8 cellular contexts compared by ENCODE assay signal in the genomic region with DNA sequence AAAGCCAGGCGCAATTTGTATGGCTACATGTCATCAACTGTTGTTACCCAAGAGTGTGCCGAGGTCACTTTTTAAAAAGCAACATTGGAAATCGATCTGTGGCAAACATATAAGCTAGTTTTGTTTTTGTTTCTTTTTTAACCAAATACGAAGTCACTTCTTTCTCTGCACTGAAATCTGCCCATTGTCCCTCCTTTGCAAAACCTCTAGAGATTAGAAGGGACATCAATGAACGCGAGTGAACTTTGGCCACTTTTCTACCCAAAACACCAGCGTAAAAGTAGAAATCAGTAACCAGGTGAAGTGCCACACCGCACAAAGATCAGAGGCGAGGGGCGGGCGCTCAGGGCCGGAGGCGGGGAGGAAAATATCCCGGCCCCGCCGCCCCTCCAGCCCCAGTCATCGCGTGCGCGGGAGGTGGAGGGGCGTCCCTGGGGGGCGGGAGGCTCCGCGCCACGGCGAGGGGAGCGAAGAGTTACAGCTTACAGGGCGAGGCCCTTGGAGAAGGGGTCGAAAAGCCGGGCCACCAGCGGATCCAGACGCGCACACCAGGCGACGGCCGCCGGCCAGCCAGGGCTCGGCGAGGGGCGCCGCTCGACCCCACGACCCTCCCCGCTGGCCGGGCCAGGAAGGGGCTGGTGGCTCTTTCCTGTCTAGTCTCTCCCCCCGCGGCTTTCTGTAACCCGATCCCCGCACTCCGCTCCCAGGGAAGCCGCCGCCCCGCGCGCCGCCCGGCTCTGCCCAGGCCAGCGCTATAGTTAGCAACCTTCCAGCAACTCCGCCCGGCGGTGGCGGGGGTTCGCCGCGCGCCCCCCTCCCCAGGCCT. TPM values are rescaled to one million over a fixed set of nuclear protein-coding genes. Genes with fewer than 3 reads are reported as not detected.
A peak's percentile ranks its signal among the peaks of the same experiment; 100 is the strongest.
DNase-seq lines count a peak whose midpoint lies in the region; ATAC-seq, FAIRE-seq and TF ChIP-seq lines count a peak whose summit lies in the region.

No MANE protein-coding gene starts in this region.

- H3K79me2 ChIP-seq in OCI-LY1 (ENCODE audit: insufficient read depth, low read length) (no peaks in the 10 kb centered on the region), neural cell (replicated peaks; ENCODE audit: insufficient read depth, low read length) (no peaks in the 10 kb centered on the region)

- no peaks in the 10 kb centered on the region for H3F3A ChIP-seq in OCI-LY1 (ENCODE audit: insufficient read depth, low read length)
- no peaks in the 10 kb centered on the region for H3F3A ChIP-seq in neural cell (ENCODE audit: insufficient read depth, low read length, poor library complexity, severe bottlenecking)

- H3K4me2 ChIP-seq in A549 (peak overlapping the region; percentile 86), OCI-LY1 (ENCODE audit: low read length) (peak overlapping the region; percentile 63), neural cell (ENCODE audit: low read length) (peak overlapping the region; percentile 31)

- no peaks in the 10 kb centered on the region for H3K9me3 Mint-ChIP-seq in activated T-helper 17 cell treated with anti-CD3 and anti-CD28 coated beads, Interleukin-2, amount 50 U/mL, for 72 hours

- no peaks in the 10 kb centered on the region for H3K9me2 ChIP-seq in OCI-LY1 (ENCODE audit: low read depth, low read length)
- H3K9me2 ChIP-seq in neural cell (ENCODE audit: insufficient read depth, low read length) = no peaks in the 10 kb centered on the region

- POLR2A ChIA-PET in A549 (lab: Yijun Ruan, JAX) = no interaction called here

- H3K4me3 ChIP-seq in A549 (peak overlapping the region; percentile 91), OCI-LY1 (ENCODE audit: low read depth, low read length, poor library complexity, severe bottlenecking) (peak overlapping the region; percentile 53), fibroblast of pulmonary artery (replicated peaks; ENCODE audit: low read depth, low read length) (peak overlapping the region; percentile 74), neural cell (ENCODE audit: low read length) (peak overlapping the region; percentile 76), suprapubic skin (peak overlapping the region; percentile 97)

- TF ChIP-seq EP300 in A549 (IDR thresholded peaks at IDR 0.05) (0 out of 5 replicates have a peak, but pooled peaks of 1 of the 2 experiments have one; percentile 23), neural cell (conservative IDR thresholded peaks at IDR 0.05; ENCODE audit: poor library complexity, severe bottlenecking) (no peak), suprapubic skin (IDR thresholded peaks at IDR 0.05) (no peak)

- ATAC-seq in A549 (peak; percentile 77 to 87), GM19328 (IDR thresholded peaks at IDR 0.05; ENCODE audit: unreplicated experiment) (no peak)
- peak; percentile 53 for ATAC-seq in activated T-helper 17 cell treated with anti-CD3 and anti-CD28 coated beads, Interleukin-2, amount 50 U/mL, for 72 hours (replicated peaks)

- WGBS in A549 (ENCODE audit: missing lambda C conversion rate) = 1% methylated on average over 41 of the region's 66 CpGs
- WGBS in suprapubic skin = 2% methylated on average over 35 of the region's 66 CpGs

- TF ChIP-seq POLR2A in A549 (IDR thresholded peaks at IDR 0.05; ENCODE audit: low read length) = peak; percentile 22
- TF ChIP-seq POLR2A in suprapubic skin (IDR thresholded peaks at IDR 0.05) = no peak

- TF ChIP-seq RAD21 in A549 (conservative IDR thresholded peaks at IDR 0.05 in 1 of 2, IDR thresholded peaks at IDR 0.05 in 1 of 2) = no peak; a peak in 1 of 5 replicates
- no peak for TF ChIP-seq RAD21 in neural cell (conservative IDR thresholded peaks at IDR 0.05)

- no peaks in the 10 kb centered on the region for H3K27me3 Mint-ChIP-seq in activated T-helper 17 cell treated with anti-CD3 and anti-CD28 coated beads, Interleukin-2, amount 50 U/mL, for 72 hours

- H4K20me1 ChIP-seq in OCI-LY1 (ENCODE audit: insufficient read depth, low read length) (no peaks in the 10 kb centered on the region), neural cell (ENCODE audit: insufficient read depth) (no peaks in the 10 kb centered on the region)

- DNase-seq in A549 (ENCODE audit: low read depth in 1 of 2, low spot score in 1 of 2) (peak; percentile 58 to 62), HCEC 1CT (peak; percentile 75), fibroblast of pulmonary artery (ENCODE audit: low read depth) (peak; percentile 72), suprapubic skin (ENCODE audit: low spot score in 2 of 2) (peak; percentile 84 to 86)

- CTCF ChIA-PET in A549 (lab: Yijun Ruan, JAX) = interaction anchor here (0.7 kb wide), 1 partner anchor 428 kb away, joined by 3 read pairs; no protein-coding TSS in a partner anchor

- FAIRE-seq in A549 (lab: Jason Lieb, UNC) = no peak

- TF ChIP-seq CTCF in A549 (IDR thresholded peaks at IDR 0.05) (no peak), OCI-LY1 (IDR thresholded peaks at IDR 0.05; ENCODE audit: low read length) (no peak), fibroblast of pulmonary artery (IDR thresholded peaks at IDR 0.05; ENCODE audit: low read length, missing control alignments) (no peak), neural cell (IDR thresholded peaks at IDR 0.05; ENCODE audit: poor library complexity, severe bottlenecking) (no peak), suprapubic skin (IDR thresholded peaks at IDR 0.05) (no peak)

- H3K27me3 ChIP-seq in OCI-LY1 (ENCODE audit: insufficient read depth, low read length) = no peaks in the 10 kb centered on the region
- peaks cover 52% of the 10 kb centered on the region for H3K27me3 ChIP-seq in neural cell (ENCODE audit: insufficient read depth, low read depth, low read length)
- H3K27me3 ChIP-seq in suprapubic skin = no peaks in the 10 kb centered on the region

- peaks cover 21% of the 10 kb centered on the region for H3K36me3 Mint-ChIP-seq in activated T-helper 17 cell treated with anti-CD3 and anti-CD28 coated beads, Interleukin-2, amount 50 U/mL, for 72 hours (ENCODE audit: low read depth)

- H2AFZ ChIP-seq in OCI-LY1 (ENCODE audit: low read length) (no peak overlapping the region), neural cell (ENCODE audit: low read depth, low read length) (no peak overlapping the region)

- H3K27ac ChIP-seq in A549 = peak overlapping the region; percentile 95 to 99
- H3K27ac ChIP-seq in OCI-LY1 (ENCODE audit: low read depth, low read length, poor library complexity, severe bottlenecking) = no peak overlapping the region
- no peak overlapping the region for H3K27ac ChIP-seq in neural cell (ENCODE audit: low read length)
- H3K27ac ChIP-seq in suprapubic skin = peak overlapping the region; percentile 99

- peak overlapping the region; percentile 97 for H3K27ac Mint-ChIP-seq in activated T-helper 17 cell treated with anti-CD3 and anti-CD28 coated beads, Interleukin-2, amount 50 U/mL, for 72 hours

- H3K4me3 Mint-ChIP-seq in activated T-helper 17 cell treated with anti-CD3 and anti-CD28 coated beads, Interleukin-2, amount 50 U/mL, for 72 hours = peak overlapping the region; percentile 93

- H3K36me3 ChIP-seq in OCI-LY1 (ENCODE audit: insufficient read depth, low read length) = no peaks in the 10 kb centered on the region
- H3K36me3 ChIP-seq in neural cell (ENCODE audit: insufficient read depth, low read length) = no peaks in the 10 kb centered on the region
- no peaks in the 10 kb centered on the region for H3K36me3 ChIP-seq in suprapubic skin

- H3K9ac ChIP-seq in OCI-LY1 (ENCODE audit: low read length) (no peak overlapping the region), neural cell (ENCODE audit: low read length) (peak overlapping the region; percentile 52)

- H3K9me3 ChIP-seq in A549 = no peaks in the 10 kb centered on the region
- H3K9me3 ChIP-seq in OCI-LY1 (ENCODE audit: low read length) = no peaks in the 10 kb centered on the region
- H3K9me3 ChIP-seq in neural cell (ENCODE audit: low read length) = no peaks in the 10 kb centered on the region
- no peaks in the 10 kb centered on the region for H3K9me3 ChIP-seq in suprapubic skin

- peaks cover 33% of the 10 kb centered on the region for H3K4me1 Mint-ChIP-seq in activated T-helper 17 cell treated with anti-CD3 and anti-CD28 coated beads, Interleukin-2, amount 50 U/mL, for 72 hours

- H3K4me1 ChIP-seq in A549 (peaks cover 37% of the 10 kb centered on the region), OCI-LY1 (ENCODE audit: insufficient read depth, low read length, severe bottlenecking) (peaks cover 4% of the 10 kb centered on the region), suprapubic skin (peaks cover 33% of the 10 kb centered on the region)

TF ChIP-seq in A549, 52 proteins besides CTCF, POLR2A, EP300 and RAD21 (continues in another document):
- TF ChIP-seq, protein P1, sequence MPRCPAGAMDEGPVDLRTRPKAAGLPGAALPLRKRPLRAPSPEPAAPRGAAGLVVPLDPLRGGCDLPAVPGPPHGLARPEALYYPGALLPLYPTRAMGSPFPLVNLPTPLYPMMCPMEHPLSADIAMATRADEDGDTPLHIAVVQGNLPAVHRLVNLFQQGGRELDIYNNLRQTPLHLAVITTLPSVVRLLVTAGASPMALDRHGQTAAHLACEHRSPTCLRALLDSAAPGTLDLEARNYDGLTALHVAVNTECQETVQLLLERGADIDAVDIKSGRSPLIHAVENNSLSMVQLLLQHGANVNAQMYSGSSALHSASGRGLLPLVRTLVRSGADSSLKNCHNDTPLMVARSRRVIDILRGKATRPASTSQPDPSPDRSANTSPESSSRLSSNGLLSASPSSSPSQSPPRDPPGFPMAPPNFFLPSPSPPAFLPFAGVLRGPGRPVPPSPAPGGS (IDR thresholded peaks at IDR 0.05) = 0 out of 3 replicates have a peak, but pooled peaks have one; percentile 6

TF ChIP-seq in neural cell, 6 proteins besides CTCF, POLR2A, EP300 and RAD21 (continues in another document):
- no peak for TF ChIP-seq TAF1 (IDR thresholded peaks at IDR 0.05; ENCODE audit: low read depth)

RNA-seq across cellular contexts. Expression of gene RBMS1, which starts 1.0 kb away (rescaled TPM):
- polyA plus RNA-seq in A549 (2011; rRNA removed) = 103 and 108 TPM in 2 replicates
- 40.1 and 51.1 TPM in 2 replicates for polyA plus RNA-seq in A549 (2012; cell fraction: cytosol; rRNA removed)
- 28.8 and 32.3 TPM in 2 replicates for polyA plus RNA-seq in A549 (2012; cell fraction: nucleus; rRNA removed)
- 51.9 to 56.2 TPM (median 55.8 TPM) in 3 replicates for polyA plus RNA-seq in A549 (2017; fragmentation: RNase III; extraction: RNeasy Plus Mini Kit Qiagen cat#74134 plus additional on column Dnase treatment)
- polyA minus RNA-seq in A549 (2011; rRNA and poly(A)+ RNA removed) = 92.2 and 103 TPM in 2 replicates
- total RNA-seq in activated T-helper 17 cell treated with anti-CD3 and anti-CD28 coated beads, Interleukin-2, amount 50 U/mL, for 72 hours = 10 to 100 TPM; 45.0 to 62.1 TPM
- polyA plus RNA-seq in neural cell = 6.7 and 8.4 TPM in 2 replicates
- polyA minus RNA-seq in neural cell = 12.4 and 13.1 TPM in 2 replicates
- total RNA-seq in suprapubic skin = 10 to 100 TPM; 55.7 to 92.2 (median 62.2) TPM

Comparison
In these comparisons a context has a peak if more than half of its experiments do, and no peak if none do; other contexts are left out.
1. H3K27ac ChIP-seq: peak in A549 (2 of 2) and suprapubic skin (single experiment); none in OCI-LY1 (single experiment) and neural cell (single experiment).
2. H3K4me2 ChIP-seq: peak in every context shown above with its lines; median percentile 86 in A549; 63 in OCI-LY1; 31 in neural cell.
3. Peak in every context shown above with its lines, with median percentiles within 50 percentile points of each other: DNase-seq and H3K4me3 ChIP-seq.